In the genomic region with DNA sequence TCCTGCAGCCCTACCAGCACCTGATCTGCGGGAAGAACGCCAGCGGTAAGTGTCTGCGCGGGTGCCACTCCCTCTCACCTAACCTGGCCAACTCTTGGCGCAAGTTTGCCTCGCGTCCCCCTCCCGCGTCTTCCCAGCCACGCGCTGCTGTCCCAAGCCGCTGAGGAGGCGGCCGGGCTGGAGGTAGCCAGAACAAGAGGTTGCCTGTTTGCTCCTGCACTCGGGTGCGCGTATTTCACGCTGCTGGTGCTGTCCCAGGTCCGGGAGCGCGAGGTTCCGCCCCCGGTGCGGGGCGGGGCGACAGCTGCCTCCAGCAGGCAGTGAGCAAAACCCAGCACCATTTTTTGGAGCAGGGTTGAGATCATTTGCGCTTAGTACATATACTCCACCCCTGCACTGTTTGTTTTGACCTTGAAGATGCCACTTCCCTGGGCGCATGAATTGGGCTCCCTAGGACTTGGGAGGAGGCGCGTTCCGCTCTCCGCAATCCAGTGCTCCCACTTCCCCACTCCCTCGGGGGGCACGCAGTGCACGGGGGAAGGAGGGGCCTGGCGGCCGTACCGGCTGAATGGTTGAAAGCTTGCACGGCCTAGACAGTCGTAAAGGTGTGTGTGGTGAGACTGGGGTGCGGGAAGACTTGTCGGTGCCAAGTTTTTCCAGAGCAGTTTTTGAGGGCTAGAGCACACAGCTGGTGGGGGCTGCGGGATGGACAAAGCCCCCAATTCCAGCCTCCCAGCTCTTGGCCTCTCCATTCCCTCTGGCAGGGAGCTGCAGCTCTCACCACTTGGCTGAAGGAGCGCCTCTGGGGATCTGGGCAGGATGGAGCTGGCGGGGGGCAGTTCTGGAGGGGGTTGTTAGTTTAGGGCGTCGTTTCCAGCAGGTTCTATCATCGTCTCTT, we compare ENCODE assay signal across 1 cellular context.
TF ChIP-seq lines count a peak whose summit lies in the region.

No MANE protein-coding gene starts in this region.

TF ChIP-seq in SK-N-SH treated with all-trans-retinoic acid at 6 μM for 48 hours, 23 proteins besides CTCF, POLR2A, EP300 and RAD21 (continued from another document):
- TF ChIP-seq, protein P1, sequence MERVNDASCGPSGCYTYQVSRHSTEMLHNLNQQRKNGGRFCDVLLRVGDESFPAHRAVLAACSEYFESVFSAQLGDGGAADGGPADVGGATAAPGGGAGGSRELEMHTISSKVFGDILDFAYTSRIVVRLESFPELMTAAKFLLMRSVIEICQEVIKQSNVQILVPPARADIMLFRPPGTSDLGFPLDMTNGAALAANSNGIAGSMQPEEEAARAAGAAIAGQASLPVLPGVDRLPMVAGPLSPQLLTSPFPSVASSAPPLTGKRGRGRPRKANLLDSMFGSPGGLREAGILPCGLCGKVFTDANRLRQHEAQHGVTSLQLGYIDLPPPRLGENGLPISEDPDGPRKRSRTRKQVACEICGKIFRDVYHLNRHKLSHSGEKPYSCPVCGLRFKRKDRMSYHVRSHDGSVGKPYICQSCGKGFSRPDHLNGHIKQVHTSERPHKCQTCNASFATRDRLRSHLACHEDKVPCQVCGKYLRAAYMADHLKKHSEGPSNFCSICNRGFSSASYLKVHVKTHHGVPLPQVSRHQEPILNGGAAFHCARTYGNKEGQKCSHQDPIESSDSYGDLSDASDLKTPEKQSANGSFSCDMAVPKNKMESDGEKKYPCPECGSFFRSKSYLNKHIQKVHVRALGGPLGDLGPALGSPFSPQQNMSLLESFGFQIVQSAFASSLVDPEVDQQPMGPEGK (CRISPR knock-in tag; IDR thresholded peaks at IDR 0.05; ENCODE audit: borderline replicate concordance) = no peak
- TF ChIP-seq GLIS3 (CRISPR knock-in tag; IDR thresholded peaks at IDR 0.05) = no peak
- no peak for TF ChIP-seq BACH2 (CRISPR knock-in tag; IDR thresholded peaks at IDR 0.05; ENCODE audit: borderline replicate concordance)
- TF ChIP-seq ZFP3 (CRISPR knock-in tag; IDR thresholded peaks at IDR 0.05) = no peak
TF ChIP-seq in SK-N-SH treated with all-trans-retinoic acid at 6 μM for 48 hours: peak in this region for 0.
